23 cellular contexts compared by ENCODE assay signal in genomic region chr14:97878206-97878605, GRCh38.
A peak's percentile ranks its signal among the peaks of the same experiment; 100 is the strongest.
DNase-seq lines count a peak whose midpoint lies in the region; ATAC-seq, FAIRE-seq and TF ChIP-seq lines count a peak whose summit lies in the region.
"Had no signal": no experiment of that assay in that cellular context is flagged by ENCODE, and none has a peak within 500 bp of the region (broad histone marks: within the 10 kb centered on the region; RNA-seq: fewer than 3 reads in every experiment).

No MANE protein-coding gene starts in this region.

- DNase-seq in Right ventricle myocardium inferior (ENCODE audit: missing footprints): no peak
- DNase-seq in cardiac septum (ENCODE audit: low spot score): no peak
- peak; percentile 39 for DNase-seq in bronchial epithelial cell (ENCODE audit: low read depth)
- no peak for DNase-seq in mesenchymal stem cell
- DNase-seq in effector memory CD4-positive, alpha-beta T cell: no peak
- no peak for DNase-seq in left colon
- no peak for DNase-seq in NCI-H2107 treated with DMSO at 0.1 percent for 48 hours (lab: John Stamatoyannopoulos, UW; ENCODE audit: unreplicated experiment)
- DNase-seq: activated CD4-positive, alpha-beta T cell treated with anti-CD3 and anti-CD28 coated beads, Interleukin-2, amount 50 U/mL, for 48 hours; activated effector memory CD4-positive, alpha-beta T cell treated with Interleukin-2 at 50 U/mL for 16 hours; amniotic stem cell; H7; Kasumi-1; natural killer cell; NCI-H1092; NCI-H187 treated with DMSO at 0.1 percent for 48 hours; NCI-H69; stimulated activated CD4-positive, alpha-beta T cell treated with anti-CD3 and anti-CD28 coated beads, Interleukin-4, amount 100 ng/mL, for 1 hour; T-helper 9 cell; WERI-Rb-1 had no signal

- no peak overlapping the region for H2AFZ ChIP-seq in mesenchymal stem cell (ENCODE audit: low read depth, low read length)

- no peaks in the 10 kb centered on the region for H3K79me1 ChIP-seq in mesenchymal stem cell (replicated peaks; ENCODE audit: low read length, poor library complexity, severe bottlenecking)

- no peak overlapping the region for H3K14ac ChIP-seq in mesenchymal stem cell (ENCODE audit: low read length in 2 of 2)

- no peak for FAIRE-seq in bronchial epithelial cell (lab: Jason Lieb, UNC)
- FAIRE-seq: endometrium, GM12878 had no signal

- H2BK15ac ChIP-seq in mesenchymal stem cell (ENCODE audit: low read depth, poor library complexity, severe bottlenecking): no peak overlapping the region

- H3K27me3 ChIP-seq in bronchial epithelial cell (ENCODE audit: control insufficient read depth, insufficient read depth, low read length) (no peaks in the 10 kb centered on the region), mesenchymal stem cell (ENCODE audit: control insufficient read depth in 1 of 2, insufficient read depth in 1 of 2, low read length in 2 of 2) (no peaks in the 10 kb centered on the region)
- H3K27me3 ChIP-seq in effector memory CD4-positive, alpha-beta T cell (replicated peaks; ENCODE audit: control insufficient read depth, insufficient read depth, low read length, poor library complexity, severe bottlenecking): no peaks in the 10 kb centered on the region
- H3K27me3 ChIP-seq: BLaER1 treated with 17β-estradiol and CSF1 and Interleukin-3, amounts not matched to agents 10 nM and 100 nM had no signal

- no peak overlapping the region for H3K4ac ChIP-seq in mesenchymal stem cell (ENCODE audit: low read depth in 1 of 2, low read length in 2 of 2)

- H4K8ac ChIP-seq in mesenchymal stem cell (ENCODE audit: low read length): no peak overlapping the region

- H3K18ac ChIP-seq in mesenchymal stem cell (ENCODE audit: low read depth in 1 of 2, low read length in 2 of 2): no peak overlapping the region

- no peak overlapping the region for H3K4me3 ChIP-seq in bronchial epithelial cell (ENCODE audit: low read depth, low read length)
- no peak overlapping the region for H3K4me3 ChIP-seq in mesenchymal stem cell (ENCODE audit: insufficient read depth in 1 of 2, low read depth in 1 of 2, low read length in 2 of 2)
- no peak overlapping the region for H3K4me3 ChIP-seq in effector memory CD4-positive, alpha-beta T cell (ENCODE audit: insufficient read depth, low read depth, low read length, poor library complexity, severe bottlenecking)
- H3K4me3 ChIP-seq: BLaER1 treated with 17β-estradiol and CSF1 and Interleukin-3, amounts not matched to agents 10 nM and 100 nM; GM12878 had no signal

- WGBS in mesenchymal stem cell: 88% methylated on average over 1 of the region's 1 CpG

- no peak for TF ChIP-seq CTCF in bronchial epithelial cell (IDR thresholded peaks at IDR 0.05; ENCODE audit: insufficient read depth, low read length, severe bottlenecking)

- intact Hi-C loops in Right ventricle myocardium inferior (cut with DNase I) (no loop called here), cardiac septum (cut with DNase I) (no loop called here), left colon (cut with DNase I, micrococcal nuclease) (no loop called here)

- H3K23ac ChIP-seq in mesenchymal stem cell (ENCODE audit: low read length in 2 of 2): no peak overlapping the region

- no peaks in the 10 kb centered on the region for H3K9me3 ChIP-seq in mesenchymal stem cell (ENCODE audit: control insufficient read depth, low read length)
- H3K9me3 ChIP-seq in effector memory CD4-positive, alpha-beta T cell (ENCODE audit: control insufficient read depth, low read length): no peaks in the 10 kb centered on the region
- H3K9me3 ChIP-seq: BLaER1 treated with 17β-estradiol and CSF1 and Interleukin-3, amounts not matched to agents 10 nM and 100 nM had no signal

- ATAC-seq in Right ventricle myocardium inferior (peak; percentile 79), left colon (no peak)
- ATAC-seq: GM12878; natural killer cell; stimulated activated memory B cell treated with anti-CD40 and anti-IgM and Interleukin-4, amounts not matched to agents 10 μg/mL and 1 μg/mL and 100 μg/mL, for 72 hours had no signal

- peak overlapping the region; percentile 18 for H3K9ac ChIP-seq in mesenchymal stem cell (ENCODE audit: low read length)
- H3K9ac ChIP-seq: BLaER1 treated with 17β-estradiol and CSF1 and Interleukin-3, amounts not matched to agents 10 nM and 100 nM had no signal

- H2BK120ac ChIP-seq in mesenchymal stem cell (ENCODE audit: low read depth, low read length): no peak overlapping the region

- H3K27ac ChIP-seq in mesenchymal stem cell (ENCODE audit: low read length, poor library complexity, severe bottlenecking): no peak overlapping the region
- no peak overlapping the region for H3K27ac ChIP-seq in effector memory CD4-positive, alpha-beta T cell (ENCODE audit: insufficient read depth, low read length, poor library complexity, severe bottlenecking)
- H3K27ac ChIP-seq: BLaER1 treated with 17β-estradiol and CSF1 and Interleukin-3, amounts not matched to agents 10 nM and 100 nM; WERI-Rb-1 had no signal

- no peak overlapping the region for H2AK5ac ChIP-seq in mesenchymal stem cell (ENCODE audit: low read length, severe bottlenecking)

- H3K4me2 ChIP-seq in mesenchymal stem cell (ENCODE audit: low read length, poor library complexity, severe bottlenecking): no peak overlapping the region

- H3K36me3 ChIP-seq in bronchial epithelial cell (ENCODE audit: control insufficient read depth, insufficient read depth, low read length): no peaks in the 10 kb centered on the region
- H3K36me3 ChIP-seq in mesenchymal stem cell (ENCODE audit: control insufficient read depth in 1 of 2, insufficient read depth in 2 of 2, low read depth in 1 of 2, low read length in 2 of 2): no peaks in the 10 kb centered on the region
- H3K36me3 ChIP-seq in effector memory CD4-positive, alpha-beta T cell (ENCODE audit: control insufficient read depth, insufficient read depth, low read length): no peaks in the 10 kb centered on the region
- H3K36me3 ChIP-seq: BLaER1 treated with 17β-estradiol and CSF1 and Interleukin-3, amounts not matched to agents 10 nM and 100 nM; WERI-Rb-1 had no signal

- H4K91ac ChIP-seq in mesenchymal stem cell (ENCODE audit: low read length): no peak overlapping the region

- no peak overlapping the region for H2BK5ac ChIP-seq in mesenchymal stem cell (ENCODE audit: low read depth, low read length, poor library complexity, severe bottlenecking)

- no peak overlapping the region for H2BK12ac ChIP-seq in mesenchymal stem cell (ENCODE audit: low read length in 2 of 2)

- H3K4me1 ChIP-seq in mesenchymal stem cell (ENCODE audit: control insufficient read depth, insufficient read depth, low read depth, low read length): no peaks in the 10 kb centered on the region
- peaks cover 3% of the 10 kb centered on the region for H3K4me1 ChIP-seq in effector memory CD4-positive, alpha-beta T cell (ENCODE audit: control insufficient read depth, insufficient read depth, low read length, poor library complexity, severe bottlenecking)
